In genomic region chr19:4624301-4624700, GRCh38 we compare ENCODE assay signal across 14 cellular contexts. TPM values are rescaled to one million over a fixed set of nuclear protein-coding genes. Genes with fewer than 3 reads are reported as not detected.
DNase-seq lines count a peak whose midpoint lies in the region; ATAC-seq and TF ChIP-seq lines count a peak whose summit lies in the region.
"Had no signal": no experiment of that assay in that cellular context is flagged by ENCODE, and none has a peak within 500 bp of the region (broad histone marks: within the 10 kb centered on the region; RNA-seq: fewer than 3 reads in every experiment).

No MANE protein-coding gene starts in this region.

- ATAC-seq in sciatic nerve, result no peak
- ATAC-seq: T-helper 17 cell had no signal

- no peak overlapping the region for H3K4me3 Mint-ChIP-seq in mesothelial cell of epicardium
- H3K4me3 Mint-ChIP-seq: T-helper 17 cell had no signal

- no peaks in the 10 kb centered on the region for H3K36me3 Mint-ChIP-seq in mesothelial cell of epicardium

- peaks cover 2% of the 10 kb centered on the region for H3K27me3 Mint-ChIP-seq in mesothelial cell of epicardium (ENCODE audit: low read depth)

- peaks cover 6% of the 10 kb centered on the region for H3K4me1 Mint-ChIP-seq in mesothelial cell of epicardium
- H3K4me1 Mint-ChIP-seq: T-helper 17 cell had no signal

- H3K36me3 ChIP-seq in BLaER1, result no peaks in the 10 kb centered on the region
- H3K36me3 ChIP-seq: BE2C, Peyer's patch had no signal

- peaks cover 50% of the 10 kb centered on the region for H3K4me1 ChIP-seq in BLaER1
- H3K4me1 ChIP-seq: Peyer's patch had no signal

- no peaks in the 10 kb centered on the region for H3K9me3 Mint-ChIP-seq in mesothelial cell of epicardium

- intact Hi-C loops in sciatic nerve (cut with DNase I), result no loop called here

- H3K27me3 ChIP-seq in BLaER1, result no peaks in the 10 kb centered on the region
- H3K27me3 ChIP-seq: BE2C, Peyer's patch had no signal

- H3K4me3 ChIP-seq in BLaER1, result no peak overlapping the region
- H3K4me3 ChIP-seq: Peyer's patch had no signal

- H3K9me3 ChIP-seq in BLaER1, result no peaks in the 10 kb centered on the region
- H3K9me3 ChIP-seq: BE2C, Peyer's patch had no signal

- peak; percentile 85 for DNase-seq in DMS79 treated with DMSO at 0.1 percent for 48 hours (lab: John Stamatoyannopoulos, UW)
- DNase-seq in NCI-H345 treated with DMSO at 0.1 percent for 48 hours (lab: John Stamatoyannopoulos, UW; ENCODE audit: unreplicated experiment), result peak; percentile 42
- DNase-seq in mesothelial cell of epicardium (ENCODE audit: low spot score in 2 of 2, unreplicated experiment in 2 of 2), result no peak
- DNase-seq in sciatic nerve (ENCODE audit: low spot score), result no peak
- DNase-seq in superior temporal gyrus (ENCODE audit: extremely low spot score), result no peak
- no peak for DNase-seq in anterior cingulate cortex (lab: John Stamatoyannopoulos, UW)
- no peak for DNase-seq in MV-4-11 (lab: John Stamatoyannopoulos, UW)
- DNase-seq: KG1, NCI-H1092 treated with DMSO at 0.1 percent for 48 hours, Peyer's patch, SHP77 treated with DMSO at 0.1 percent for 48 hours, T-helper 17 cell had no signal

- no peak for TF ChIP-seq CTCF in mesothelial cell of epicardium (IDR thresholded peaks at IDR 0.05; ENCODE audit: unreplicated experiment)

- H3K9ac ChIP-seq in BLaER1, result no peak overlapping the region

- no peak overlapping the region for H3K27ac ChIP-seq in BLaER1
- H3K27ac ChIP-seq: Peyer's patch had no signal

- no peaks in the 10 kb centered on the region for H4K20me1 ChIP-seq in BLaER1

- peak overlapping the region; percentile 31 for H3K27ac Mint-ChIP-seq in mesothelial cell of epicardium
- H3K27ac Mint-ChIP-seq: T-helper 17 cell had no signal

- peak overlapping the region; percentile 22; the same call in 1 of the 2 replicates for H3K4me2 ChIP-seq in BLaER1

RNA-seq across cellular contexts. Expression of gene TNFAIP8L1, which starts 15.0 kb away (rescaled TPM):
- total RNA-seq in mesothelial cell of epicardium (7.4 to 8.2 TPM (median 7.7 TPM) in 3 replicates), sciatic nerve (12.8 TPM)

RNA-seq across cellular contexts. Expression of gene MYDGF, which starts 45.8 kb away (rescaled TPM):
- total RNA-seq in mesothelial cell of epicardium (50.8 to 53.1 TPM (median 51.2 TPM) in 3 replicates), sciatic nerve (49.1 TPM)

Comparison
In these comparisons a context has a peak if more than half of its experiments do, and no peak if none do; other contexts are left out.
1. DNase-seq: peak in DMS79 treated with DMSO at 0.1 percent for 48 hours (single experiment) and NCI-H345 treated with DMSO at 0.1 percent for 48 hours (single experiment); none in mesothelial cell of epicardium (0 of 2), sciatic nerve (single experiment), superior temporal gyrus (single experiment), anterior cingulate cortex (0 of 58) and MV-4-11 (single experiment).